In the genomic region with DNA sequence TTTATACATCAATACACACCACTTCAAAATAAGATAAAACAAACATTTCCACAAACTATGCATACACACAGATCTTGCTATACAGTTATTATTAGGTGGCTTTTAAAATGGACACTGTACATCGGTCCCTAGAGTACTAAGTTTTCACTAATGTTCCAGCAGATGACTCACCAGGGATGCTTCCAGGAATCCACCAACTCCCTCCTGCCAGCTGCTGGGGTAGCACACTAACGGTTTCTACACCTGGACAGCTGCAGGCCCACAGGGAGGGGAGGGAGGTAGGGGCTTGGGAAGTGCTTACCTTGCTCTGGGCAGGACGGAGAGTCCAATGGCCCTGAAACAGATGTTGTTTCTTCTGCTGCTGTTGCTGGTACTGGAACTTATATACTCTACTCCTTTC, we compare ENCODE assay signal across 9 cellular contexts. TPM values are rescaled to one million over a fixed set of nuclear protein-coding genes. Genes with fewer than 3 reads are reported as not detected.
DNase-seq lines count a peak whose midpoint lies in the region; ATAC-seq, FAIRE-seq and TF ChIP-seq lines count a peak whose summit lies in the region.
"Had no signal": no experiment of that assay in that cellular context is flagged by ENCODE, and none has a peak within 500 bp of the region (broad histone marks: within the 10 kb centered on the region; RNA-seq: fewer than 3 reads in every experiment).

Gene IL12B (minus strand): TSS at position 357 of the 400 bp plus-strand sequence. CDS start 3,705 bp downstream, outside the sequence.

- H3K27ac ChIP-seq in esophagus (ENCODE audit: low read depth in 2 of 2, low read length in 1 of 2) = no peak within 1 kb of the TSS

- TF ChIP-seq CTCF in GM12864 (IDR thresholded peaks at IDR 0.05; ENCODE audit: low read depth, low read length, missing control alignments) = no peak

- ATAC-seq in HG02610 (IDR thresholded peaks at IDR 0.05; ENCODE audit: unreplicated experiment) (no peak), HG03571 (IDR thresholded peaks at IDR 0.05; ENCODE audit: unreplicated experiment) (no peak)

- H3K36me3 ChIP-seq in esophagus (ENCODE audit: control insufficient read depth in 2 of 2, insufficient read depth in 2 of 2, low read length in 1 of 2) = no peaks in the 10 kb centered on the region

- H3K27me3 ChIP-seq in esophagus (ENCODE audit: control insufficient read depth in 1 of 2, insufficient read depth in 2 of 2, low read length in 2 of 2) = no peaks in the 10 kb centered on the region

- WGBS in esophagus, 2 donors = 32 to 37% methylated on average over 3 of the region's 3 CpGs

- DNase-seq in GM12864 (ENCODE audit: low read depth) (no peak), RCC 7860 (ENCODE audit: low spot score) (no peak), skeletal muscle cell (ENCODE audit: low read depth) (no peak), HuH-7.5 (ENCODE audit: low spot score) (no peak), hypothalamus (lab: John Stamatoyannopoulos, UW) (no peak)
- DNase-seq: activated CD4-positive, alpha-beta T cell treated with anti-CD3 and anti-CD28 coated beads for 4 hours had no signal

- H3K4me3 ChIP-seq in GM12864 (ENCODE audit: low read depth, low read length) = peak within 1 kb of the TSS; percentile 20; the same call in 1 of the 2 replicates
- peak within 1 kb of the TSS; percentile 45 to 50 for H3K4me3 ChIP-seq in esophagus (ENCODE audit: low read depth in 1 of 2, low read length in 2 of 2)
- peak within 1 kb of the TSS; percentile 49 for H3K4me3 ChIP-seq in skeletal muscle cell (ENCODE audit: low read depth, low read length)

- H3K4me1 ChIP-seq in esophagus (ENCODE audit: control insufficient read depth in 2 of 2, insufficient read depth in 2 of 2, low read length in 1 of 2) = no peaks in the 10 kb centered on the region

- no peaks in the 10 kb centered on the region for H3K9me3 ChIP-seq in esophagus (ENCODE audit: control insufficient read depth in 2 of 2, insufficient read depth in 1 of 2, low read depth in 1 of 2, low read length in 1 of 2)

- peak; percentile 62 for FAIRE-seq in RCC 7860 (lab: Jason Lieb, UNC)

RNA-seq across cellular contexts. Expression of gene IL12B, which starts in this region (rescaled TPM):
- polyA plus RNA-seq in esophagus = not detected
